In genomic region chr11:130390071-130390758, GRCh38 we compare ENCODE assay signal across 10 cellular contexts. TPM values are rescaled to one million over a fixed set of nuclear protein-coding genes. Genes with fewer than 3 reads are reported as not detected.
A peak's percentile ranks its signal among the peaks of the same experiment; 100 is the strongest.
DNase-seq lines count a peak whose midpoint lies in the region; ATAC-seq and TF ChIP-seq lines count a peak whose summit lies in the region.
"Had no signal": no experiment of that assay in that cellular context is flagged by ENCODE, and none has a peak within 500 bp of the region (broad histone marks: within the 10 kb centered on the region; RNA-seq: fewer than 3 reads in every experiment).

No MANE protein-coding gene starts in this region.

- no peaks in the 10 kb centered on the region for H3K4me1 ChIP-seq in HEK293 (ENCODE audit: control insufficient read depth, insufficient read depth, low read length)
- no peaks in the 10 kb centered on the region for H3K4me1 ChIP-seq in foreskin keratinocyte
- H3K4me1 ChIP-seq: parathyroid adenoma had no signal

- POLR2A ChIA-PET in HEK293 (lab: Yijun Ruan, JAX): no interaction called here

- DNase-seq in RPMI7951 (ENCODE audit: low read depth) (peak; percentile 51), foreskin keratinocyte (peak; percentile 20 to 55), renal cortical epithelial cell (ENCODE audit: low read depth) (peak; percentile 73), erythroblast (lab: John Stamatoyannopoulos, UW) (no peak), NCI-H82 treated with DMSO at 0.1 percent for 48 hours (lab: John Stamatoyannopoulos, UW; ENCODE audit: unreplicated experiment) (no peak)

- ATAC-seq in foreskin keratinocyte (peak; percentile 64), HG03432 (IDR thresholded peaks at IDR 0.05; ENCODE audit: unreplicated experiment) (no peak), GM18511 (IDR thresholded peaks at IDR 0.05; ENCODE audit: unreplicated experiment) (no peak)

- TF ChIP-seq CTCF in HEK293 (tag by site-specific recombination; IDR thresholded peaks at IDR 0.05) (peak; percentile 28; the same call in 1 of the 2 replicates), foreskin keratinocyte (conservative IDR thresholded peaks at IDR 0.05) (peak; percentile 75)

- H3K27ac ChIP-seq in HEK293 (ENCODE audit: extremely low read depth, low read depth, low read length) (no peak overlapping the region), foreskin keratinocyte (no peak overlapping the region)
- H3K27ac ChIP-seq: parathyroid adenoma, SK-N-MC had no signal

- no peaks in the 10 kb centered on the region for H3K9me3 ChIP-seq in HEK293 (ENCODE audit: control insufficient read depth, insufficient read depth, low read depth, low read length)

- CTCF ChIA-PET in HEK293 (lab: Yijun Ruan, JAX): interaction anchor here (0.6 to 2.7 kb wide), 23 partner anchors 9 to 481 kb away, joined by 3 to 20 read pairs (median 4); no protein-coding TSS in a partner anchor

- no peak overlapping the region for H3K4me3 ChIP-seq in HEK293 (ENCODE audit: low read depth, low read length)
- H3K4me3 ChIP-seq: SK-N-MC had no signal

- TF ChIP-seq POLR2A in erythroblast (IDR thresholded peaks at IDR 0.05; ENCODE audit: low read length): no peak

- H3K36me3 ChIP-seq in HEK293 (ENCODE audit: control insufficient read depth in 2 of 2, insufficient read depth in 1 of 2, low read length in 2 of 2): no peaks in the 10 kb centered on the region

- H3K27me3 ChIP-seq in foreskin keratinocyte: peaks cover 33% of the 10 kb centered on the region

TF ChIP-seq in HEK293, 187 proteins besides CTCF, POLR2A, EP300 and RAD21:
- TF ChIP-seq ZBTB7A (tag by site-specific recombination; IDR thresholded peaks at IDR 0.05; ENCODE audit: low read depth): no peak
- peak; percentile 25; the same call in 1 of the 2 replicates for TF ChIP-seq ZNF654 (tag by site-specific recombination; IDR thresholded peaks at IDR 0.05; ENCODE audit: low read depth)

RNA-seq across cellular contexts. Expression of gene ADAMTS8, which starts 38.2 kb away (rescaled TPM):
- total RNA-seq in RPMI7951 (2014; rRNA removed; shearing (Covaris generic)): not detected in 2 replicates
- total RNA-seq in foreskin keratinocyte: not detected in 2 replicates
- not detected in 2 replicates for polyA plus RNA-seq in foreskin keratinocyte
- not detected in 2 replicates for total RNA-seq in renal cortical epithelial cell

RNA-seq across cellular contexts. Expression of gene ADAMTS15, which starts 58.2 kb away (rescaled TPM):
- 2.3 and 2.5 TPM in 2 replicates for total RNA-seq in RPMI7951 (2014; rRNA removed; shearing (Covaris generic))
- 0.49 and 1.7 TPM in 2 replicates for total RNA-seq in foreskin keratinocyte
- polyA plus RNA-seq in foreskin keratinocyte: 0.25 and 0.75 TPM in 2 replicates
- total RNA-seq in renal cortical epithelial cell: 0.35 and 2.0 TPM in 2 replicates

Comparison
In these comparisons a context has a peak if more than half of its experiments do, and no peak if none do; other contexts are left out.
1. DNase-seq: peak in RPMI7951 (single experiment), foreskin keratinocyte (2 of 2) and renal cortical epithelial cell (single experiment); none in erythroblast (0 of 2) and NCI-H82 treated with DMSO at 0.1 percent for 48 hours (single experiment).